In genomic region chr19:12111176-12111575, GRCh38 we compare ENCODE assay signal across 23 cellular contexts. TPM values are rescaled to one million over a fixed set of nuclear protein-coding genes. Genes with fewer than 3 reads are reported as not detected.
"Had no signal": no experiment of that assay in that cellular context is flagged by ENCODE, and none has a peak within 500 bp of the region (broad histone marks: within the 10 kb centered on the region; RNA-seq: fewer than 3 reads in every experiment).

No MANE protein-coding gene starts in this region.

- H3K27ac Mint-ChIP-seq: naive thymus-derived CD4-positive, alpha-beta T cell; nephron progenitor cell; stimulated activated naive B cell treated with anti-CD40 and anti-IgM and Interleukin-4, amounts not matched to agents 10 μg/mL and 1 μg/mL and 100 μg/mL, for 72 hours had no signal

- H3K4me3 ChIP-seq: coronary artery, gastrocnemius medialis, lung, psoas muscle, right lobe of liver, spleen, testis, tibial nerve had no signal

- H3K9me3 ChIP-seq: testis had no signal

- H3K27me3 Mint-ChIP-seq: naive thymus-derived CD4-positive, alpha-beta T cell; stimulated activated naive B cell treated with anti-CD40 and anti-IgM and Interleukin-4, amounts not matched to agents 10 μg/mL and 1 μg/mL and 100 μg/mL, for 72 hours; stimulated activated naive CD8-positive, alpha-beta T cell treated with anti-CD3 and anti-CD28 coated beads, Interleukin-15, amount 100 ng/mL, for 72 hours had no signal

- H3K27me3 ChIP-seq: gastrocnemius medialis, neutrophil, right lobe of liver, spleen, testis, tibial nerve had no signal

- ATAC-seq: gastrocnemius medialis; left colon; left ventricle myocardium superior; naive thymus-derived CD4-positive, alpha-beta T cell; psoas muscle; right lobe of liver; stimulated activated naive B cell treated with anti-CD40 and anti-IgM and Interleukin-4, amounts not matched to agents 10 μg/mL and 1 μg/mL and 100 μg/mL, for 72 hours; stimulated activated naive CD8-positive, alpha-beta T cell treated with anti-CD3 and anti-CD28 coated beads, Interleukin-15, amount 100 ng/mL, for 72 hours had no signal

- H3K4me1 ChIP-seq: gastrocnemius medialis, psoas muscle, right lobe of liver, spleen, testis, tibial nerve had no signal

- H3K4me1 Mint-ChIP-seq: naive thymus-derived CD4-positive, alpha-beta T cell; nephron progenitor cell; stimulated activated naive B cell treated with anti-CD40 and anti-IgM and Interleukin-4, amounts not matched to agents 10 μg/mL and 1 μg/mL and 100 μg/mL, for 72 hours had no signal

- H3K27ac ChIP-seq: coronary artery, gastrocnemius medialis, neutrophil, psoas muscle, right lobe of liver, spleen, testis, tibial nerve had no signal

- DNase-seq: effector CD4-positive, alpha-beta T cell; gastrocnemius medialis; glutamatergic neuron; kidney; left colon; left ventricle myocardium superior; mesendoderm; naive thymus-derived CD4-positive, alpha-beta T cell; nephron progenitor cell; psoas muscle; retina; right lobe of liver; spleen; stimulated activated CD4-positive, alpha-beta T cell treated with anti-CD3 and anti-CD28 coated beads, Interleukin-15, amount 100 ng/mL, for 24 hours; stimulated activated CD4-positive, alpha-beta T cell treated with anti-CD3 and anti-CD28 coated beads, Interleukin-1b, Interleukin-23, amount 100 ng/mL, for 48 hours; stimulated activated CD4-positive, alpha-beta T cell treated with anti-CD3 and anti-CD28 coated beads, Interleukin-4, amount 100 ng/mL, for 4 hours; stimulated activated naive B cell treated with anti-CD40 and anti-IgM and Interleukin-4, amounts not matched to agents 10 μg/mL and 1 μg/mL and 100 μg/mL, for 72 hours; stimulated activated naive CD8-positive, alpha-beta T cell treated with anti-CD3 and anti-CD28 coated beads, Interleukin-15, amount 100 ng/mL, for 72 hours; testis had no signal

- H3K4me3 Mint-ChIP-seq: naive thymus-derived CD4-positive, alpha-beta T cell; nephron progenitor cell; stimulated activated naive B cell treated with anti-CD40 and anti-IgM and Interleukin-4, amounts not matched to agents 10 μg/mL and 1 μg/mL and 100 μg/mL, for 72 hours; stimulated activated naive CD8-positive, alpha-beta T cell treated with anti-CD3 and anti-CD28 coated beads, Interleukin-15, amount 100 ng/mL, for 72 hours had no signal

RNA-seq across cellular contexts. Expression of gene ZNF878, which starts 58.4 kb away (rescaled TPM):
- total RNA-seq: gastrocnemius medialis; naive thymus-derived CD4-positive, alpha-beta T cell; psoas muscle had no signal
